ENCODE assay signal across 8 cellular contexts in genomic region chr17:75896360-75897075, GRCh38. TPM values are rescaled to one million over a fixed set of nuclear protein-coding genes. Genes with fewer than 3 reads are reported as not detected.
DNase-seq lines count a peak whose midpoint lies in the region; TF ChIP-seq lines count a peak whose summit lies in the region.

TRIM65 (minus strand) TSS chr17:75896951; CDS start chr17:75896937, 14 bp downstream.

- peaks cover 21% of the 10 kb centered on the region for H3K79me2 ChIP-seq in GM23248 (ENCODE audit: insufficient read depth)

- peak; percentile 62 to 71 for TF ChIP-seq CTCF in right atrium auricular region (IDR thresholded peaks at IDR 0.05)
- no peak for TF ChIP-seq CTCF in vagina (IDR thresholded peaks at IDR 0.05)

- H3K36me3 ChIP-seq in GM23248 (ENCODE audit: low read depth) = no peaks in the 10 kb centered on the region; the same call in 1 of the 2 replicates
- peaks cover 45% of the 10 kb centered on the region for H3K36me3 ChIP-seq in right atrium auricular region
- peaks cover 0 to 29% of the 10 kb centered on the region in 2 donors for H3K36me3 ChIP-seq in vagina

- H3F3A ChIP-seq in GM23248 (ENCODE audit: insufficient read depth) = peaks cover 6% of the 10 kb centered on the region; the same call in 1 of the 2 replicates

- WGBS in GM23248 (ENCODE audit: low coverage in 1 of 2, low lambda C conversion rate in 2 of 2, missing lambda C conversion rate in 2 of 2), 2 experiments = 1 to 2% methylated on average over 40 to 74 of the region's 95 CpGs

- no peaks in the 10 kb centered on the region for H3K27me3 ChIP-seq in GM23248 (replicated peaks; ENCODE audit: insufficient read depth)
- H3K27me3 ChIP-seq in right atrium auricular region = no peaks in the 10 kb centered on the region
- H3K27me3 ChIP-seq in vagina = no peaks in the 10 kb centered on the region

- H3K4me3 ChIP-seq in GM23248 (peak within 1 kb of the TSS; percentile 70), right atrium auricular region (peak within 1 kb of the TSS; percentile 63 to 74), vagina (peak within 1 kb of the TSS; percentile 59 to 87)

- intact Hi-C loops in vagina (cut with DNase I) = no loop called here

- H3K4me2 ChIP-seq in GM23248 (ENCODE audit: unreplicated experiment) = peak within 1 kb of the TSS; percentile 86

- H3K9me3 ChIP-seq in GM23248 (ENCODE audit: low read depth) (no peaks in the 10 kb centered on the region), right atrium auricular region (no peaks in the 10 kb centered on the region), vagina (no peaks in the 10 kb centered on the region)

- peak within 1 kb of the TSS; percentile 82 for H3K4me3 Mint-ChIP-seq in T-helper 1 cell treated with Interleukin-12 subunit alpha and Interleukin-12 subunit beta and Interleukin-4 antibody, amounts not matched to agents 30 μg/mL and 1 μg/mL, for 36 hours

- peak in 1 of 2 donors; percentile 85 for TF ChIP-seq POLR2A in vagina (IDR thresholded peaks at IDR 0.05)

- H3K4me1 Mint-ChIP-seq in T-helper 1 cell treated with Interleukin-12 subunit alpha and Interleukin-12 subunit beta and Interleukin-4 antibody, amounts not matched to agents 30 μg/mL and 1 μg/mL, for 36 hours (ENCODE audit: low read depth) = peaks cover 25% of the 10 kb centered on the region

- peaks cover 8% of the 10 kb centered on the region for H3K4me1 ChIP-seq in GM23248 (ENCODE audit: insufficient read depth)
- H3K4me1 ChIP-seq in right atrium auricular region = peaks cover 0 to 27% of the 10 kb centered on the region in 2 donors
- H3K4me1 ChIP-seq in vagina = peaks cover 50% of the 10 kb centered on the region

- no peaks in the 10 kb centered on the region for H4K20me1 ChIP-seq in GM23248 (ENCODE audit: insufficient read depth)

- H3K9me2 ChIP-seq in GM23248 (ENCODE audit: insufficient read depth) = no peaks in the 10 kb centered on the region

- peak within 1 kb of the TSS; percentile 67 for H3K27ac ChIP-seq in GM23248
- peak within 1 kb of the TSS; percentile 91 for H3K27ac ChIP-seq in right atrium auricular region
- peak within 1 kb of the TSS; percentile 94 for H3K27ac ChIP-seq in vagina

- peaks cover 10% of the 10 kb centered on the region for H3K36me3 Mint-ChIP-seq in T-helper 1 cell treated with Interleukin-12 subunit alpha and Interleukin-12 subunit beta and Interleukin-4 antibody, amounts not matched to agents 30 μg/mL and 1 μg/mL, for 36 hours (ENCODE audit: low read depth)

- peak within 1 kb of the TSS; percentile 83 for H3K27ac Mint-ChIP-seq in T-helper 1 cell treated with Interleukin-12 subunit alpha and Interleukin-12 subunit beta and Interleukin-4 antibody, amounts not matched to agents 30 μg/mL and 1 μg/mL, for 36 hours

- H3K27me3 Mint-ChIP-seq in T-helper 1 cell treated with Interleukin-12 subunit alpha and Interleukin-12 subunit beta and Interleukin-4 antibody, amounts not matched to agents 30 μg/mL and 1 μg/mL, for 36 hours (ENCODE audit: low read depth) = no peaks in the 10 kb centered on the region

- in situ Hi-C loops in G401 (cut with HindIII; ENCODE audit: low sequenced_read_pairs) (no loop called here), GM23248 (cut with MboI) (no loop called here)

- DNase-seq in G401 (ENCODE audit: low spot score) = peak; percentile 77
- DNase-seq in GM23248 = peak; percentile 97
- peak; percentile 76 for DNase-seq in M059J (ENCODE audit: low read depth)
- peak; percentile 54 for DNase-seq in amniotic stem cell (lab: John Stamatoyannopoulos, UW)
- peak; percentile 89 for DNase-seq in right atrium auricular region (ENCODE audit: low spot score)
- peak; percentile 81 for DNase-seq in putamen (ENCODE audit: low spot score)
- DNase-seq in vagina (ENCODE audit: extremely low spot score in 2 of 2) = no peak

- no peaks in the 10 kb centered on the region for H3K9me3 Mint-ChIP-seq in T-helper 1 cell treated with Interleukin-12 subunit alpha and Interleukin-12 subunit beta and Interleukin-4 antibody, amounts not matched to agents 30 μg/mL and 1 μg/mL, for 36 hours

- H3K9ac ChIP-seq in GM23248 = peak within 1 kb of the TSS; percentile 89

- H2AFZ ChIP-seq in GM23248 = peak within 1 kb of the TSS; percentile 72

RNA-seq across cellular contexts. Expression of gene TRIM65, which starts in this region (rescaled TPM):
- 37.5 and 41.7 TPM in 2 replicates for total RNA-seq in G401 (2014; rRNA removed; shearing (Covaris generic))
- total RNA-seq in GM23248 (2014; rRNA removed; shearing (Covaris generic)) = 24.2 and 25.7 TPM in 2 replicates
- polyA plus RNA-seq in GM23248 (2016; fragmentation: Nextera tagmentation; extraction: Ambion mirVana) = 9.9 and 10.2 TPM in 2 replicates
- 6.4 and 11.1 TPM in 2 replicates for total RNA-seq in M059J (2014; rRNA removed; shearing (Covaris generic))
- total RNA-seq in right atrium auricular region (1 to 10 TPM; 7.0 to 9.8 TPM), vagina (59.9 TPM)

Comparison
In these comparisons a context has a peak if more than half of its experiments do, and no peak if none do; other contexts are left out.
1. DNase-seq: peak in G401 (single experiment), GM23248 (single experiment), M059J (single experiment), amniotic stem cell (single experiment), right atrium auricular region (single experiment) and putamen (single experiment); none in vagina (0 of 2).
2. CTCF ChIP-seq: peak in right atrium auricular region (2 of 2); none in vagina (0 of 3).
3. Peak in every context shown above with its lines, with median percentiles within 50 percentile points of each other: H3K27ac ChIP-seq and H3K4me3 ChIP-seq.